Comparison of ENCODE assay signal across 8 cellular contexts in genomic region chr3:14143826-14144225, GRCh38. TPM values are rescaled to one million over a fixed set of nuclear protein-coding genes. Genes with fewer than 3 reads are reported as not detected.
A peak's percentile ranks its signal among the peaks of the same experiment; 100 is the strongest.
DNase-seq lines count a peak whose midpoint lies in the region; ATAC-seq and TF ChIP-seq lines count a peak whose summit lies in the region.

No MANE protein-coding gene starts in this region.

- no peak overlapping the region for H3K4me3 Mint-ChIP-seq in stimulated activated naive CD8-positive, alpha-beta T cell treated with anti-CD3 and anti-CD28 coated beads, Interleukin-15, amount 100 ng/mL, for 72 hours

- no peak for ATAC-seq in stimulated activated naive CD8-positive, alpha-beta T cell treated with anti-CD3 and anti-CD28 coated beads, Interleukin-15, amount 100 ng/mL, for 72 hours
- ATAC-seq in HG03196 (IDR thresholded peaks at IDR 0.05; ENCODE audit: unreplicated experiment) = no peak

- H3K9me3 ChIP-seq in HUES64 (ENCODE audit: insufficient read depth, low read depth, low read length) (no peaks in the 10 kb centered on the region), iPS-20b (ENCODE audit: insufficient read depth, low read depth, low read length) (no peaks in the 10 kb centered on the region)

- POLR2A ChIA-PET in AG04449 (lab: Yijun Ruan, JAX) = interaction anchor here (1.0 to 3.4 kb wide), 4 partner anchors 9 to 35 kb away, joined by 3 to 33 read pairs (median 10); partner anchors contain the start of genes CHCHD4, LSM3, TMEM43 and XPC

- 64% methylated on average over 3 of the region's 3 CpGs for WGBS in HUES64

- peaks cover 48% of the 10 kb centered on the region for H3K4me1 Mint-ChIP-seq in stimulated activated naive CD8-positive, alpha-beta T cell treated with anti-CD3 and anti-CD28 coated beads, Interleukin-15, amount 100 ng/mL, for 72 hours

- H3K9ac ChIP-seq in HUES64 (ENCODE audit: low read depth, low read length) (peak overlapping the region; percentile 52; the same call in 1 of the 2 replicates), iPS-20b (ENCODE audit: low read depth, low read length) (no peak overlapping the region)

- H3K36me3 ChIP-seq in HUES64 (ENCODE audit: insufficient read depth, low read length) (peaks cover 54% of the 10 kb centered on the region), iPS-20b (ENCODE audit: insufficient read depth, low read depth, low read length) (peaks cover 51% of the 10 kb centered on the region)

- peaks cover 37% of the 10 kb centered on the region; the same call in 1 of the 2 replicates for H3K4me1 ChIP-seq in HUES64 (ENCODE audit: insufficient read depth, low read length)
- peaks cover 12% of the 10 kb centered on the region for H3K4me1 ChIP-seq in iPS-20b (ENCODE audit: insufficient read depth, low read length)

- H3K27ac ChIP-seq in HUES64 (ENCODE audit: low read depth, low read length) (peak overlapping the region; percentile 73), angular gyrus (ENCODE audit: low read depth, low read length) (peak overlapping the region; percentile 81), iPS-20b (ENCODE audit: low read length) (peak overlapping the region; percentile 1)

- H3K27me3 Mint-ChIP-seq in stimulated activated naive CD8-positive, alpha-beta T cell treated with anti-CD3 and anti-CD28 coated beads, Interleukin-15, amount 100 ng/mL, for 72 hours = no peaks in the 10 kb centered on the region

- H3K27ac Mint-ChIP-seq in stimulated activated naive CD8-positive, alpha-beta T cell treated with anti-CD3 and anti-CD28 coated beads, Interleukin-15, amount 100 ng/mL, for 72 hours = peak overlapping the region; percentile 97 to 98

- 0 out of 2 replicates have a peak overlapping the region, but pooled peaks have one; percentile 0 for H3K4me3 ChIP-seq in AG04449 (ENCODE audit: low read depth, low read length)
- no peak overlapping the region for H3K4me3 ChIP-seq in HUES64 (ENCODE audit: low read length)
- no peak overlapping the region for H3K4me3 ChIP-seq in iPS-20b (ENCODE audit: low read length)

- H3K9me3 Mint-ChIP-seq in stimulated activated naive CD8-positive, alpha-beta T cell treated with anti-CD3 and anti-CD28 coated beads, Interleukin-15, amount 100 ng/mL, for 72 hours = no peaks in the 10 kb centered on the region

- DNase-seq in AG04449 (ENCODE audit: low read depth, low spot score) (peak; percentile 86), GOT3 (lab: John Stamatoyannopoulos, UW) (no peak)
- no peak for DNase-seq in stimulated activated naive CD8-positive, alpha-beta T cell treated with anti-CD3 and anti-CD28 coated beads, Interleukin-15, amount 100 ng/mL, for 72 hours
- no peak for DNase-seq in activated CD4-positive, alpha-beta T cell treated with anti-CD3 and anti-CD28 coated beads, Interleukin-2, amount 50 U/mL, for 1 hour

- no peaks in the 10 kb centered on the region for H3K27me3 ChIP-seq in HUES64 (ENCODE audit: insufficient read depth, low read length)
- no peaks in the 10 kb centered on the region for H3K27me3 ChIP-seq in iPS-20b (ENCODE audit: insufficient read depth, low read length)

- no peak for TF ChIP-seq CTCF in AG04449 (IDR thresholded peaks at IDR 0.05; ENCODE audit: insufficient read depth, low read length, missing control alignments)

- CTCF ChIA-PET in AG04449 (lab: Yijun Ruan, JAX) = interaction anchor here (1.3 to 2.2 kb wide), 3 partner anchors 18 to 248 kb away, joined by 3 to 11 read pairs (median 7); partner anchors contain the start of genes CHCHD4 and TMEM43

RNA-seq across cellular contexts. Expression of gene TMEM43, which starts 19.0 kb away (rescaled TPM):
- polyA plus RNA-seq in HUES64 (2013, experiment 1 of 2) = 30.5 TPM
- polyA plus RNA-seq in HUES64 (2013, experiment 2 of 2) = 25.1 TPM

RNA-seq across cellular contexts. Expression of gene CHCHD4, which starts 19.2 kb away (rescaled TPM):
- 26.9 TPM for polyA plus RNA-seq in HUES64 (2013, experiment 1 of 2)
- 25.5 TPM for polyA plus RNA-seq in HUES64 (2013, experiment 2 of 2)

RNA-seq across cellular contexts. Expression of gene XPC, which starts 34.6 kb away (rescaled TPM):
- 19.8 TPM for polyA plus RNA-seq in HUES64 (2013, experiment 1 of 2)
- polyA plus RNA-seq in HUES64 (2013, experiment 2 of 2) = 24.8 TPM

RNA-seq across cellular contexts. Expression of gene LSM3, which starts 34.8 kb away (rescaled TPM):
- polyA plus RNA-seq in HUES64 (2013, experiment 1 of 2) = 32.6 TPM
- 32.6 TPM for polyA plus RNA-seq in HUES64 (2013, experiment 2 of 2)

Comparison
In these comparisons a context has a peak if more than half of its experiments do, and no peak if none do; other contexts are left out.
1. H3K27ac ChIP-seq: peak in every context shown above with its lines; median percentile 81 in angular gyrus; 73 in HUES64; 1 in iPS-20b.